ENCODE assay signal across 1 cellular context in genomic region chr10:132010484-132010883, GRCh38.
TF ChIP-seq lines count a peak whose summit lies in the region.

No MANE protein-coding gene starts in this region.

TF ChIP-seq in H1, 55 proteins besides CTCF, POLR2A, EP300 and RAD21:
- no peak for TF ChIP-seq TEAD4 (IDR thresholded peaks at IDR 0.05; ENCODE audit: low read depth, low read length)
- TF ChIP-seq TBP (IDR thresholded peaks at IDR 0.05; ENCODE audit: low read depth, low read length) = no peak
- TF ChIP-seq RXRA (IDR thresholded peaks at IDR 0.05; ENCODE audit: insufficient read depth, low read depth, low read length) = no peak
- no peak for TF ChIP-seq SP2 (IDR thresholded peaks at IDR 0.05; ENCODE audit: low read length)
- TF ChIP-seq NANOG (IDR thresholded peaks at IDR 0.05; ENCODE audit: insufficient read depth, low read depth, low read length, poor library complexity, severe bottlenecking) = no peak
- no peak for TF ChIP-seq NRF1 (IDR thresholded peaks at IDR 0.05; ENCODE audit: low read depth, low read length)
